35 cellular contexts compared by ENCODE assay signal in the genomic region with DNA sequence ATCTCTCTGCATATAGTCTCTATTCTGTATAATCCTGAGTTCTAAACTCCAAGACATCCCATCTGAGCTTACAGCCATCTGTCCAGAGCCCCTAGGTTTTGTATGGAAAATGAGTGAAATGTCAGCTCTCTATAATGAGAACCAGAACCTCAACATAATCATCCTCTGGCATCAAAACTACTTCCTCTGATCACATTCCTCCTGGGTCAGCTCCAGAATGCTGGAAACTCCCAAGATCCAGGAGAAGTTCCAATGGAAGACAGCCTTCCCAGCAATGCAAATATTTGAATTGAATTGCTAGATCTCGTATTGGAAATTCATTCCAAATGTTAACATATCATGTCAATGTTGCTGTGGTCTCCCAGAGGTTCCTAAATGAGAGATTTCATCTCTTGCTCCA. TPM values are rescaled to one million over a fixed set of nuclear protein-coding genes. Genes with fewer than 3 reads are reported as not detected.
"Had no signal": no experiment of that assay in that cellular context is flagged by ENCODE, and none has a peak within 500 bp of the region (broad histone marks: within the 10 kb centered on the region; RNA-seq: fewer than 3 reads in every experiment).

No MANE protein-coding gene starts in this region.

- ATAC-seq: activated CD4-positive, CD25-positive, alpha-beta regulatory T cell treated with anti-CD3 and anti-CD28 coated beads, Interleukin-2, amount 50 U/mL, for 24 hours; activated CD8-positive, alpha-beta T cell treated with anti-CD3 and anti-CD28 coated beads for 36 hours; activated T-cell treated with anti-CD3 and anti-CD28 coated beads, Interleukin-2, amount 50 U/mL, for 4 hours; activated T-helper 17 cell treated with anti-CD3 and anti-CD28 coated beads, Interleukin-2, amount 50 U/mL, for 72 hours; body of pancreas; effector memory CD8-positive, alpha-beta T cell; gastrocnemius medialis; heart right ventricle; T-helper 17 cell had no signal

- H3K4me3 ChIP-seq: adrenal gland, body of pancreas, esophagus muscularis mucosa, gastrocnemius medialis, heart right ventricle, hepatocyte had no signal

- DNase-seq: activated B cell treated with CpG ODN at 0.5 μM for 24 hours; activated CD4-positive, alpha-beta T cell treated with anti-CD3 and anti-CD28 coated beads for 48 hours; activated CD4-positive, alpha-beta T cell treated with anti-CD3 and anti-CD28 coated beads, Interleukin-2, amount 50 U/mL, for 1 hour; activated CD4-positive, alpha-beta T cell treated with anti-CD3 and anti-CD28 coated beads, Interleukin-2, amount 50 U/mL, for 48 hours; activated CD8-positive, alpha-beta memory T cell treated with anti-CD3 and anti-CD28 coated beads for 24 hours; activated CD8-positive, alpha-beta T cell treated with anti-CD3 and anti-CD28 coated beads for 36 hours; activated effector memory CD4-positive, alpha-beta T cell treated with Interleukin-2 at 50 U/mL for 16 hours; activated gamma-delta T cell treated with Interleukin-2 at 50 U/mL for 16 hours; activated naive CD4-positive, alpha-beta T cell treated with anti-CD3 and anti-CD28 coated beads, Interleukin-2, amount 50 U/mL, for 16 hours; activated naive CD4-positive, alpha-beta T cell treated with Interleukin-2 at 50 U/mL for 16 hours; activated T-cell treated with anti-CD3 and anti-CD28 coated beads, Interleukin-2, amount 50 U/mL, for 4 hours; adrenal gland; amygdala; aorta; body of pancreas; caudate nucleus; cortex of kidney; dermis blood vessel endothelial cell; effector CD4-positive, alpha-beta T cell; effector memory CD8-positive, alpha-beta T cell; erythroblast; gastrocnemius medialis; glutamatergic neuron; heart right ventricle; T-helper 1 cell; T-helper 17 cell; T1000; WERI-Rb-1 had no signal

- H3K27me3 ChIP-seq: adrenal gland, body of pancreas, esophagus muscularis mucosa, gastrocnemius medialis, heart right ventricle, hepatocyte had no signal

- H3K36me3 ChIP-seq: adrenal gland, esophagus muscularis mucosa, gastrocnemius medialis, heart right ventricle, WERI-Rb-1 had no signal

- H3K9me3 Mint-ChIP-seq: activated B cell treated with CpG ODN at 0.5 μM for 24 hours; activated T-cell treated with anti-CD3 and anti-CD28 coated beads, Interleukin-2, amount 50 U/mL, for 4 hours; effector memory CD8-positive, alpha-beta T cell; T-helper 2 cell treated with Interferon-gamma antibody and Interleukin-4, amounts not matched to agents 5 μg/mL and 100 μg/mL, for 36 hours had no signal

- H3K36me3 Mint-ChIP-seq: activated naive CD8-positive, alpha-beta T cell had no signal

- H3K9me3 ChIP-seq: adrenal gland, body of pancreas, esophagus muscularis mucosa, gastrocnemius medialis, heart right ventricle had no signal

- H3K4me1 Mint-ChIP-seq: activated B cell treated with CpG ODN at 0.5 μM for 24 hours; activated T-helper 17 cell treated with anti-CD3 and anti-CD28 coated beads, Interleukin-2, amount 50 U/mL, for 72 hours; T-helper 17 cell had no signal

- H3K4me1 ChIP-seq: adrenal gland, body of pancreas, esophagus muscularis mucosa, gastrocnemius medialis, heart right ventricle had no signal

- H3K4me3 Mint-ChIP-seq: activated B cell treated with CpG ODN at 0.5 μM for 24 hours; activated CD8-positive, alpha-beta T cell treated with anti-CD3 and anti-CD28 coated beads for 36 hours; activated naive CD8-positive, alpha-beta T cell; activated T-cell treated with anti-CD3 and anti-CD28 coated beads, Interleukin-2, amount 50 U/mL, for 4 hours; activated T-helper 17 cell treated with anti-CD3 and anti-CD28 coated beads, Interleukin-2, amount 50 U/mL, for 72 hours; effector memory CD8-positive, alpha-beta T cell; T-helper 17 cell; T-helper 2 cell treated with Interferon-gamma antibody and Interleukin-4, amounts not matched to agents 5 μg/mL and 100 μg/mL, for 36 hours had no signal

- H3K27ac Mint-ChIP-seq: activated B cell treated with CpG ODN at 0.5 μM for 24 hours; activated CD8-positive, alpha-beta T cell treated with anti-CD3 and anti-CD28 coated beads for 36 hours; activated naive CD8-positive, alpha-beta T cell; activated T-helper 17 cell treated with anti-CD3 and anti-CD28 coated beads, Interleukin-2, amount 50 U/mL, for 72 hours; effector memory CD8-positive, alpha-beta T cell; T-helper 17 cell; T-helper 2 cell treated with Interferon-gamma antibody and Interleukin-4, amounts not matched to agents 5 μg/mL and 100 μg/mL, for 36 hours had no signal

RNA-seq across cellular contexts. Expression of a gene that starts 23.8 kb away (rescaled TPM):
- total RNA-seq: activated B cell treated with CpG ODN at 0.5 μM for 24 hours; activated CD8-positive, alpha-beta T cell treated with anti-CD3 and anti-CD28 coated beads for 36 hours; activated T-helper 17 cell treated with anti-CD3 and anti-CD28 coated beads, Interleukin-2, amount 50 U/mL, for 72 hours; body of pancreas; chondrocyte; esophagus muscularis mucosa; T-helper 17 cell had no signal
